Comparison of ENCODE assay signal across 8 cellular contexts in the genomic region with DNA sequence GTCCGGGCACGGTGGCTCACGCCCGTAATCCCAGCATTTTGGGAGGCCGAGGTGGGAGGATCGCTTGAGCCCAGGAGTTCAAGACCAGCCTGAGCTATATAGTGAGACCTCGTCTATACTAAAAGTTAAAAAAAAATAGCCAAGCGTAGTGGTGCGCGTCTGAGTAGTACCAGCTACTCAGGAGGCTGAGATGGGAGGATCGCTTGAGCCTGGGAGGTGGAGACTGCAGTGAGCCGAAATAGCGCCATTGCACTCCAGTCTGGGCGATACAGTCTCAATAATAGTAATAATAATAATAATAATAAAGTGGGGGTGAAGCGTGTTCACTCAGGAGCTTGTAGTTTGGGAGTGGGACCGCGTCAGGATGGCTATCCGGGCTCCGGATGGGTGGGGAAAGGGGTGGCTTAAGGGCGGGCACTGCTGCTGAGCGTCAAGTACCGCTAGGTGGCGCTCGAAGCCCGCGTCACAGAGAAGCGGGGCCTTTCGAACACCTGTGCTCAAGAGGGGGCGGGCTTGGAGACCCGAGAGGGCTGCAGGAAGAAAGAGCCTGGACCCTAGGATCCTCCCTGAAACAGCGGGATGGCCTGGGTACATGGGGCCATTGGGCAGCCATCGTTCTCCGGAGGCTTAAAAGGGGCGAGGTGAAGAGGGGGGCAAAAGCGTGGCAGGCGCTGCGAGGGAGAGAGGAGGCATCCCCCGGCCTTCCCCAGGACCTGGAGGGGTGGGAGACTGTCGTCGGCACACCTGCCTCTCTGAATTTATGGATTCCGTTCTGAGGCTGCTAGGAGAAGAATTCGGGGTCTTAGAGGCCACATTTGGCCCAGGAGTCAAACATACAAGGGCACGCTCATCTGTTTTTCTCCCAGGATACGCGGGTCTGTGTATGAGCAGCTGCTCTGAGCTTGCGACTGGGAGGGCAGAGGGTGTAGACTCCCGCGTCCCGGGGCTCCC. TPM values are rescaled to one million over a fixed set of nuclear protein-coding genes. Genes with fewer than 3 reads are reported as not detected.
DNase-seq lines count a peak whose midpoint lies in the region; ATAC-seq, FAIRE-seq and TF ChIP-seq lines count a peak whose summit lies in the region.

No MANE protein-coding gene starts in this region.

- no peaks in the 10 kb centered on the region for H3K36me3 Mint-ChIP-seq in activated naive CD8-positive, alpha-beta T cell

- DNase-seq in NCI-H1436 (lab: John Stamatoyannopoulos, UW) (peak; percentile 81), NCI-H1436 treated with DMSO at 0.1 percent for 48 hours (lab: John Stamatoyannopoulos, UW) (no peak), SW480 (ENCODE audit: low spot score) (peak; percentile 55), left ventricle myocardium inferior (peak; percentile 59), small intestine (peak; percentile 31)

- no peak for FAIRE-seq in small intestine (lab: Jason Lieb, UNC)

- H3K4me1 Mint-ChIP-seq in activated naive CD8-positive, alpha-beta T cell (ENCODE audit: low read depth), result peaks cover 33% of the 10 kb centered on the region

- H3K27ac Mint-ChIP-seq in activated naive CD8-positive, alpha-beta T cell, result no peak overlapping the region

- H3K36me3 ChIP-seq in left ventricle myocardium inferior (no peaks in the 10 kb centered on the region), small intestine (ENCODE audit: control insufficient read depth in 2 of 2, insufficient read depth in 2 of 2, low read length in 2 of 2) (no peaks in the 10 kb centered on the region)

- H3K27me3 ChIP-seq in left ventricle myocardium inferior (ENCODE audit: low read depth) (peaks cover 100% of the 10 kb centered on the region), small intestine (ENCODE audit: control insufficient read depth in 2 of 2, insufficient read depth in 2 of 2, low read length in 2 of 2) (peaks cover 3 to 57% of the 10 kb centered on the region in 2 donors)

- H3K4me3 ChIP-seq in left ventricle myocardium inferior (peak overlapping the region; percentile 52), small intestine (ENCODE audit: low read depth in 1 of 2, low read length in 2 of 2) (no peak overlapping the region)

- peak overlapping the region; percentile 84 for H3K4me3 Mint-ChIP-seq in activated naive CD8-positive, alpha-beta T cell

- H3K4me1 ChIP-seq in left ventricle myocardium inferior (peaks cover 48% of the 10 kb centered on the region), small intestine (ENCODE audit: control insufficient read depth in 2 of 2, insufficient read depth in 1 of 2, low read depth in 1 of 2, low read length in 1 of 2) (no peaks in the 10 kb centered on the region)

- intact Hi-C loops in left ventricle myocardium inferior (cut with micrococcal nuclease), result no loop called here

- no peak for ATAC-seq in HG02981 (IDR thresholded peaks at IDR 0.05; ENCODE audit: unreplicated experiment)

- H3K9me3 Mint-ChIP-seq in activated naive CD8-positive, alpha-beta T cell (ENCODE audit: low read depth), result no peaks in the 10 kb centered on the region

- 10 to 13% (median 12%) methylated on average over 48 to 49 of the region's 49 CpGs for WGBS in small intestine, 3 donors

- H3K9me3 ChIP-seq in left ventricle myocardium inferior (replicated peaks) (no peaks in the 10 kb centered on the region), small intestine (ENCODE audit: control insufficient read depth, low read depth) (no peaks in the 10 kb centered on the region)

- no peak overlapping the region for H3K27ac ChIP-seq in left ventricle myocardium inferior (replicated peaks)
- H3K27ac ChIP-seq in small intestine (ENCODE audit: low read depth in 1 of 2, low read length in 1 of 2), result no peak overlapping the region

- TF ChIP-seq CTCF in LNCAP (IDR thresholded peaks at IDR 0.05) (peak; percentile 68), left ventricle myocardium inferior (IDR thresholded peaks at IDR 0.05; ENCODE audit: borderline replicate concordance) (peak; percentile 93)

- peaks cover 46% of the 10 kb centered on the region for H3K27me3 Mint-ChIP-seq in activated naive CD8-positive, alpha-beta T cell

RNA-seq across cellular contexts. Expression of a gene that starts 14.5 kb away (rescaled TPM):
- not detected for total RNA-seq in left ventricle myocardium inferior
- not detected for polyA plus RNA-seq in small intestine
